Comparison of ENCODE assay signal across 1 cellular context in the genomic region with DNA sequence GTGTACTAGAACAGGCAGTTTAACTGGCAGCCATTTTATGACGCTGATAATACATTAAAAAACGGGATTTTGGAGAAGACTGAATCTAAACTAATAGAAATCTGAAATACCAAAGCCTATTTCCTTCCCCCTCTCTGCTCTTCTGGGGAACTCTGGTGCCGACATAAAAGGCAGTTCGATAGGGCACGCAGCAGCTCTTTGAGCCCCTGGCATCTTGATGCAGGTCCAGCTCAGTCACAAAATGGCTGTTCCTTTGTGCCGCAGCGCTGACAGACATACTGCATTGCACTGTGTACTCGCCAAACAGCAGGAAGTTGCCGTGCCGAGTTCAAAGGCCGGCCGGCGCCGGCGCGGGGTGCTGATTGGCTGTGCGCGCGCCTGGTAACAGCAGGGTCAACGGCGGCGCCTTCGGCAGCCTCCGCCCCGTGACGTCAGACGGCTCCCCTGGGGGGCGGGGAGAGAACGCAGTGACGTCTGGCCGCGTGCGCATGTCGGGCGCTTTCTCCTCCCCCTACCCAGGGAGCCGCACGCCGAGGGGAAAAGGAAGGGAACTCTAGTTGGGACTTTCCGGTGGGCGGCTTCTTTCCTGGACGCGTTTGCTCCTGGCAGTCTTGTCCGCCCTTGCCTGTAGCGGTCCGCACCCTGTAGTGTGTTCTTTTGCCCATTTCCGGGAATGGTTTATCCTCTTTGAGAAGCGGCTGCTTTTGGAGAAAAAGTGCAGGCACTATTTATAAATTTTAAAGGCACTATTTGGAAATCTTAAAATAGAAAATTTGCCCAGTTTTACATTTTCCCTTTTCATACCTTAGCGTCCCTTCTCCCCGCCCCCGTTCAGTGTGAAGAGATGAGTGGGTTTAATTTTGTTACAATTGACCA.
A peak's percentile ranks its signal among the peaks of the same experiment; 100 is the strongest.
TF ChIP-seq lines count a peak whose summit lies in the region.

No MANE protein-coding gene starts in this region.

TF ChIP-seq in HepG2, 621 proteins besides CTCF, POLR2A, EP300 and RAD21 (continued from another document and continues in another):
- peak; percentile 89 for TF ChIP-seq FOXA3 (CRISPR knock-in tag; IDR thresholded peaks at IDR 0.05)
- TF ChIP-seq NR2F2 (IDR thresholded peaks at IDR 0.05; ENCODE audit: borderline replicate concordance, low read depth) = peak; percentile 23; the same call in 1 of the 2 replicates
- TF ChIP-seq, protein P1, sequence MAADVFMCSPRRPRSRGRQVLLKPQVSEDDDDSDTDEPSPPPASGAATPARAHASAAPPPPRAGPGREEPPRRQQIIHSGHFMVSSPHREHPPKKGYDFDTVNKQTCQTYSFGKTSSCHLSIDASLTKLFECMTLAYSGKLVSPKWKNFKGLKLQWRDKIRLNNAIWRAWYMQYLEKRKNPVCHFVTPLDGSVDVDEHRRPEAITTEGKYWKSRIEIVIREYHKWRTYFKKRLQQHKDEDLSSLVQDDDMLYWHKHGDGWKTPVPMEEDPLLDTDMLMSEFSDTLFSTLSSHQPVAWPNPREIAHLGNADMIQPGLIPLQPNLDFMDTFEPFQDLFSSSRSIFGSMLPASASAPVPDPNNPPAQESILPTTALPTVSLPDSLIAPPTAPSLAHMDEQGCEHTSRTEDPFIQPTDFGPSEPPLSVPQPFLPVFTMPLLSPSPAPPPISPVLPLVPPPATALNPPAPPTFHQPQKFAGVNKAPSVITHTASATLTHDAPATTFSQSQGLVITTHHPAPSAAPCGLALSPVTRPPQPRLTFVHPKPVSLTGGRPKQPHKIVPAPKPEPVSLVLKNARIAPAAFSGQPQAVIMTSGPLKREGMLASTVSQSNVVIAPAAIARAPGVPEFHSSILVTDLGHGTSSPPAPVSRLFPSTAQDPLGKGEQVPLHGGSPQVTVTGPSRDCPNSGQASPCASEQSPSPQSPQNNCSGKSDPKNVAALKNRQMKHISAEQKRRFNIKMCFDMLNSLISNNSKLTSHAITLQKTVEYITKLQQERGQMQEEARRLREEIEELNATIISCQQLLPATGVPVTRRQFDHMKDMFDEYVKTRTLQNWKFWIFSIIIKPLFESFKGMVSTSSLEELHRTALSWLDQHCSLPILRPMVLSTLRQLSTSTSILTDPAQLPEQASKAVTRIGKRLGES (CRISPR knock-in tag; IDR thresholded peaks at IDR 0.05; ENCODE audit: borderline replicate concordance) = no peak; the same call in 1 of the 2 replicates
- peak; percentile 92 for TF ChIP-seq MED13 (CRISPR knock-in tag; IDR thresholded peaks at IDR 0.05)
- TF ChIP-seq ZBTB10 (CRISPR knock-in tag; IDR thresholded peaks at IDR 0.05; ENCODE audit: borderline replicate concordance) = no peak
- TF ChIP-seq SOX6 (IDR thresholded peaks at IDR 0.05) = no peak
- TF ChIP-seq SOX6 (CRISPR knock-in tag; IDR thresholded peaks at IDR 0.05) = peak; percentile 89
- TF ChIP-seq KDM6A (CRISPR knock-in tag; IDR thresholded peaks at IDR 0.05; ENCODE audit: low read depth) = 0 out of 2 replicates have a peak, but pooled peaks have one; percentile 26
- TF ChIP-seq NCOR1 (IDR thresholded peaks at IDR 0.05; ENCODE audit: borderline replicate concordance, low read length) = peak; percentile 80; the same call in 1 of the 2 replicates
- no peak for TF ChIP-seq FOXP1 (IDR thresholded peaks at IDR 0.05)
- TF ChIP-seq FOXP1 (CRISPR knock-in tag; IDR thresholded peaks at IDR 0.05) = peak; percentile 69
- TF ChIP-seq ZNF256 (CRISPR knock-in tag; conservative IDR thresholded peaks at IDR 0.05) = no peak; the same call in 1 of the 2 replicates
- peak; percentile 97 for TF ChIP-seq NR2C2 (CRISPR knock-in tag; IDR thresholded peaks at IDR 0.05; ENCODE audit: borderline replicate concordance)
- no peak for TF ChIP-seq EED (CRISPR knock-in tag; IDR thresholded peaks at IDR 0.05)
- no peak; the same call in 1 of the 2 replicates for TF ChIP-seq ZNF451 (CRISPR knock-in tag; IDR thresholded peaks at IDR 0.05)
- no peak for TF ChIP-seq DPF2 (CRISPR knock-in tag; IDR thresholded peaks at IDR 0.05; ENCODE audit: borderline replicate concordance, low read depth)
- TF ChIP-seq MATR3 (CRISPR knock-in tag; IDR thresholded peaks at IDR 0.05) = no peak
- peak; percentile 78 for TF ChIP-seq HDAC1 (CRISPR knock-in tag; IDR thresholded peaks at IDR 0.05)
- TF ChIP-seq ZBTB40 (IDR thresholded peaks at IDR 0.05) = 0 out of 2 replicates have a peak, but pooled peaks have one; percentile 20
- peak; percentile 47; the same call in 1 of the 2 replicates for TF ChIP-seq ZBTB40 (CRISPR knock-in tag; IDR thresholded peaks at IDR 0.05)
- TF ChIP-seq, protein P2, sequence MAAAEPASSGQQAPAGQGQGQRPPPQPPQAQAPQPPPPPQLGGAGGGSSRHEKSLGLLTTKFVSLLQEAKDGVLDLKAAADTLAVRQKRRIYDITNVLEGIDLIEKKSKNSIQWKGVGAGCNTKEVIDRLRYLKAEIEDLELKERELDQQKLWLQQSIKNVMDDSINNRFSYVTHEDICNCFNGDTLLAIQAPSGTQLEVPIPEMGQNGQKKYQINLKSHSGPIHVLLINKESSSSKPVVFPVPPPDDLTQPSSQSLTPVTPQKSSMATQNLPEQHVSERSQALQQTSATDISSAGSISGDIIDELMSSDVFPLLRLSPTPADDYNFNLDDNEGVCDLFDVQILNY (CRISPR knock-in tag; conservative IDR thresholded peaks at IDR 0.05) = 0 out of 2 replicates have a peak, but pooled peaks have one; percentile 40
- 0 out of 2 replicates have a peak, but pooled peaks have one; percentile 57 for TF ChIP-seq ZNF607 (CRISPR knock-in tag; IDR thresholded peaks at IDR 0.05; ENCODE audit: borderline replicate concordance)
- peak; percentile 82; the same call in 1 of the 2 replicates for TF ChIP-seq MYNN (CRISPR knock-in tag; IDR thresholded peaks at IDR 0.05; ENCODE audit: low read depth)
- TF ChIP-seq SUZ12 (IDR thresholded peaks at IDR 0.05; ENCODE audit: low read depth, low read length) = no peak
- peak; percentile 74 for TF ChIP-seq JUN (CRISPR knock-in tag; IDR thresholded peaks at IDR 0.05)
- TF ChIP-seq ZNF652 (CRISPR knock-in tag; IDR thresholded peaks at IDR 0.05; ENCODE audit: borderline replicate concordance, low read depth) = 0 out of 2 replicates have a peak, but pooled peaks have one; percentile 34
- no peak for TF ChIP-seq ZSCAN22 (CRISPR knock-in tag; IDR thresholded peaks at IDR 0.05)
- TF ChIP-seq ZNF124 (CRISPR knock-in tag; IDR thresholded peaks at IDR 0.05) = peak; percentile 69
- no peak for TF ChIP-seq EEA1 (CRISPR knock-in tag; IDR thresholded peaks at IDR 0.05; ENCODE audit: borderline replicate concordance)
- TF ChIP-seq YEATS4 (CRISPR knock-in tag; IDR thresholded peaks at IDR 0.05; ENCODE audit: borderline replicate concordance) = peak; percentile 97
- no peak for TF ChIP-seq ZNF282 (IDR thresholded peaks at IDR 0.05; ENCODE audit: partially characterized antibody)
- TF ChIP-seq TBP (CRISPR knock-in tag; IDR thresholded peaks at IDR 0.05) = no peak
- no peak for TF ChIP-seq TEAD2 (CRISPR knock-in tag; IDR thresholded peaks at IDR 0.05)
- TF ChIP-seq ARNTL (CRISPR knock-in tag; IDR thresholded peaks at IDR 0.05) = peak; percentile 87
- no peak for TF ChIP-seq MAFG (CRISPR knock-in tag; IDR thresholded peaks at IDR 0.05)
- peak; percentile 2; the same call in 1 of the 2 replicates for TF ChIP-seq ZFY (CRISPR knock-in tag; IDR thresholded peaks at IDR 0.05)
- TF ChIP-seq ZNF720 (CRISPR knock-in tag; IDR thresholded peaks at IDR 0.05) = no peak
- TF ChIP-seq, protein P3, sequence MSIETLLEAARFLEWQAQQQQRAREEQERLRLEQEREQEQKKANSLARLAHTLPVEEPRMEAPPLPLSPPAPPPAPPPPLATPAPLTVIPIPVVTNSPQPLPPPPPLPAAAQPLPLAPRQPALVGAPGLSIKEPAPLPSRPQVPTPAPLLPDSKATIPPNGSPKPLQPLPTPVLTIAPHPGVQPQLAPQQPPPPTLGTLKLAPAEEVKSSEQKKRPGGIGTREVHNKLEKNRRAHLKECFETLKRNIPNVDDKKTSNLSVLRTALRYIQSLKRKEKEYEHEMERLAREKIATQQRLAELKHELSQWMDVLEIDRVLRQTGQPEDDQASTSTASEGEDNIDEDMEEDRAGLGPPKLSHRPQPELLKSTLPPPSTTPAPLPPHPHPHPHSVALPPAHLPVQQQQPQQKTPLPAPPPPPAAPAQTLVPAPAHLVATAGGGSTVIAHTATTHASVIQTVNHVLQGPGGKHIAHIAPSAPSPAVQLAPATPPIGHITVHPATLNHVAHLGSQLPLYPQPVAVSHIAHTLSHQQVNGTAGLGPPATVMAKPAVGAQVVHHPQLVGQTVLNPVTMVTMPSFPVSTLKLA (IDR thresholded peaks at IDR 0.05) = peak; percentile 75
- no peak for TF ChIP-seq CENPX (CRISPR knock-in tag; IDR thresholded peaks at IDR 0.05)
- TF ChIP-seq, protein P4, sequence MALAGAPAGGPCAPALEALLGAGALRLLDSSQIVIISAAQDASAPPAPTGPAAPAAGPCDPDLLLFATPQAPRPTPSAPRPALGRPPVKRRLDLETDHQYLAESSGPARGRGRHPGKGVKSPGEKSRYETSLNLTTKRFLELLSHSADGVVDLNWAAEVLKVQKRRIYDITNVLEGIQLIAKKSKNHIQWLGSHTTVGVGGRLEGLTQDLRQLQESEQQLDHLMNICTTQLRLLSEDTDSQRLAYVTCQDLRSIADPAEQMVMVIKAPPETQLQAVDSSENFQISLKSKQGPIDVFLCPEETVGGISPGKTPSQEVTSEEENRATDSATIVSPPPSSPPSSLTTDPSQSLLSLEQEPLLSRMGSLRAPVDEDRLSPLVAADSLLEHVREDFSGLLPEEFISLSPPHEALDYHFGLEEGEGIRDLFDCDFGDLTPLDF (CRISPR knock-in tag; IDR thresholded peaks at IDR 0.05) = peak; percentile 80
